ENCODE assay signal across 8 cellular contexts in the genomic region with DNA sequence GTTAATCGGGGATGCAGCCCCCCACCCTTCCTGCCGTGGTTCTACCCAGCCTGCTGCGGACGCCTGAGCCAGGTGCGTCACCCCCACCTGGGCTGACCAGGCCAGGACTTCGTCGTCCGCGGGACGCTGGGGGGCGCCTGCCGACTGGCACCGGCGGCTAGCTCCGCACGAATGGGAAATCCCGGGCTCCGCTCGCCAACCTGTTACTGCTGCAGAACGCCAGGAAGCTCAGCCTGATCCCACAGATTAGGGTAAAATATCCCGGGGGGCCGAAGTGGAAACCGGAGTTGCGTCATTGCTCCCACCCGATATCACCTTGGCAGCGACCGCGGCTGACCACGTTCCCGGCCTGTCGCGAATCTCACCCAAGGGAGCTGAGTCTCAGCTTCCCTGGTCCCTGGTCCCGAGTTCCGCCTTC. TPM values are rescaled to one million over a fixed set of nuclear protein-coding genes. Genes with fewer than 3 reads are reported as not detected.
DNase-seq lines count a peak whose midpoint lies in the region; ATAC-seq and TF ChIP-seq lines count a peak whose summit lies in the region.

No MANE protein-coding gene starts in this region.

- H3K9me3 ChIP-seq in heart right ventricle = no peaks in the 10 kb centered on the region

- no peak overlapping the region for H3K27ac Mint-ChIP-seq in activated CD4-positive, alpha-beta memory T cell treated with anti-CD3 and anti-CD28 coated beads, Interleukin-2, amount 10 ng/mL, durations not matched to agents 7 days and 5 days

- POLR2A ChIA-PET in activated CD4-positive, alpha-beta memory T cell treated with anti-CD3 and anti-CD28 coated beads, Interleukin-2, amount 10 ng/mL, durations not matched to agents 7 days and 5 days (lab: Charles Lee) = interaction anchor here (0.7 to 10.2 kb wide), 18 partner anchors 8 to 202 kb away, joined by 3 to 205 read pairs (median 4); a partner anchor contains a TSS

- H3K36me3 ChIP-seq in heart right ventricle (no peaks in the 10 kb centered on the region), rectal smooth muscle tissue (ENCODE audit: control insufficient read depth, insufficient read depth, low read length) (no peaks in the 10 kb centered on the region)

- DNase-seq in activated CD4-positive, alpha-beta memory T cell treated with anti-CD3 and anti-CD28 coated beads, Interleukin-2, amount 10 ng/mL, durations not matched to agents 7 days and 5 days = no peak
- DNase-seq in heart right ventricle (peak; percentile 34 to 48), cortex of kidney (lab: John Stamatoyannopoulos, UW) (no peak), A172 (ENCODE audit: low spot score) (no peak)

- H3K27me3 Mint-ChIP-seq in activated CD4-positive, alpha-beta memory T cell treated with anti-CD3 and anti-CD28 coated beads, Interleukin-2, amount 10 ng/mL, durations not matched to agents 7 days and 5 days = peaks cover 42% of the 10 kb centered on the region

- H3K4me3 ChIP-seq in heart right ventricle = peak overlapping the region; percentile 32 to 72 (median 52)
- H3K4me3 ChIP-seq in rectal smooth muscle tissue (ENCODE audit: low read length) = peak overlapping the region; percentile 75

- peaks cover 39% of the 10 kb centered on the region for H3K4me1 Mint-ChIP-seq in activated CD4-positive, alpha-beta memory T cell treated with anti-CD3 and anti-CD28 coated beads, Interleukin-2, amount 10 ng/mL, durations not matched to agents 7 days and 5 days

- peaks cover 23% of the 10 kb centered on the region for H3K36me3 Mint-ChIP-seq in activated CD4-positive, alpha-beta memory T cell treated with anti-CD3 and anti-CD28 coated beads, Interleukin-2, amount 10 ng/mL, durations not matched to agents 7 days and 5 days (ENCODE audit: low read depth)

- H3K27ac ChIP-seq in C4-2B (peak overlapping the region; percentile 74), heart right ventricle (no peak overlapping the region), rectal smooth muscle tissue (ENCODE audit: low read depth, low read length) (no peak overlapping the region)

- peak overlapping the region; percentile 96 for H3K4me3 Mint-ChIP-seq in activated CD4-positive, alpha-beta memory T cell treated with anti-CD3 and anti-CD28 coated beads, Interleukin-2, amount 10 ng/mL, durations not matched to agents 7 days and 5 days

- peak; percentile 79 for TF ChIP-seq CTCF in C4-2B (conservative IDR thresholded peaks at IDR 0.05)
- TF ChIP-seq CTCF in heart right ventricle (IDR thresholded peaks at IDR 0.05) = peak in 8 of 9 donors; percentile 32 to 68 (median 50)

- H3K27me3 ChIP-seq in heart right ventricle (peaks cover 0 to 41% (median 25%) of the 10 kb centered on the region in 7 donors), rectal smooth muscle tissue (ENCODE audit: control insufficient read depth, insufficient read depth, low read length) (no peaks in the 10 kb centered on the region)

- 1% methylated on average over 34 of the region's 34 CpGs for WGBS in heart right ventricle, 2 donors

- no peaks in the 10 kb centered on the region for H3K9me3 Mint-ChIP-seq in activated CD4-positive, alpha-beta memory T cell treated with anti-CD3 and anti-CD28 coated beads, Interleukin-2, amount 10 ng/mL, durations not matched to agents 7 days and 5 days

- CTCF ChIA-PET in activated CD4-positive, alpha-beta memory T cell treated with anti-CD3 and anti-CD28 coated beads, Interleukin-2, amount 10 ng/mL, durations not matched to agents 7 days and 5 days (lab: Charles Lee) = interaction anchor here (0.9 to 1.8 kb wide), 22 partner anchors 9 to 252 kb away, joined by 3 to 18 read pairs (median 4); a partner anchor contains a TSS

- intact Hi-C loops in heart right ventricle (cut with DNase I) = loop anchor here in 6 of 10 donors (2.0 to 10.0 kb wide), 5 partner anchors 42 to 259 kb away; no protein-coding TSS in a partner anchor

- ATAC-seq in GM19023 (IDR thresholded peaks at IDR 0.05; ENCODE audit: unreplicated experiment) = peak; percentile 23
- peak; percentile 13 for ATAC-seq in HG03521 (IDR thresholded peaks at IDR 0.05; ENCODE audit: unreplicated experiment)
- peak; percentile 50 to 76 (median 69) for ATAC-seq in heart right ventricle

- peak overlapping the region; percentile 25 for H3K9ac ChIP-seq in rectal smooth muscle tissue (ENCODE audit: low read length)

- H3K4me1 ChIP-seq in heart right ventricle = peaks cover 3 to 54% (median 19%) of the 10 kb centered on the region in 9 donors
- no peaks in the 10 kb centered on the region for H3K4me1 ChIP-seq in rectal smooth muscle tissue (ENCODE audit: control insufficient read depth, insufficient read depth, low read length)

RNA-seq across cellular contexts. Expression of a gene that starts 0.5 kb away (rescaled TPM):
- total RNA-seq in activated CD4-positive, alpha-beta memory T cell treated with anti-CD3 and anti-CD28 coated beads, Interleukin-2, amount 10 ng/mL, durations not matched to agents 7 days and 5 days = 10 to 100 TPM; 62.9 to 65.5 TPM
- total RNA-seq in heart right ventricle = 1 to 10 TPM in 1 of 10 donors, under 1 TPM in 9; 0.08 to 3.0 (median 0.31) TPM
- polyA plus RNA-seq in heart right ventricle = under 1 TPM; 0.29 to 0.87 TPM
- 2.5 and 3.3 TPM in 2 replicates for total RNA-seq in A172 (2014; rRNA removed; shearing (Covaris generic))

RNA-seq across cellular contexts. Expression of a gene that starts 58.1 kb away (rescaled TPM):
- total RNA-seq in activated CD4-positive, alpha-beta memory T cell treated with anti-CD3 and anti-CD28 coated beads, Interleukin-2, amount 10 ng/mL, durations not matched to agents 7 days and 5 days = 100 to 1,000 TPM; 139 to 141 TPM
- total RNA-seq in heart right ventricle = 10 to 100 TPM; 22.3 to 61.8 (median 40.0) TPM
- polyA plus RNA-seq in heart right ventricle = 10 to 100 TPM; 24.1 to 41.6 TPM
- 211 and 295 TPM in 2 replicates for total RNA-seq in A172 (2014; rRNA removed; shearing (Covaris generic))

Comparison
In these comparisons a context has a peak if more than half of its experiments do, and no peak if none do; other contexts are left out.
1. ATAC-seq: peak in every context shown above with its lines; median percentile 69 in heart right ventricle; 23 in GM19023; 13 in HG03521.
2. DNase-seq: peak in heart right ventricle (2 of 2); none in activated CD4-positive, alpha-beta memory T cell treated with anti-CD3 and anti-CD28 coated beads, Interleukin-2, amount 10 ng/mL, durations not matched to agents 7 days and 5 days (single experiment), cortex of kidney (single experiment) and A172 (single experiment).
3. RNA of a gene that starts 0.5 kb away (total RNA-seq): 62.9 to 65.5 TPM in activated CD4-positive, alpha-beta memory T cell treated with anti-CD3 and anti-CD28 coated beads, Interleukin-2, amount 10 ng/mL, durations not matched to agents 7 days and 5 days; 2.5 to 3.3 TPM in A172 and 0.08 to 3.0 TPM in heart right ventricle; every median in the first group is over 10 times any median in the second.